ENCODE assay signal across 21 cellular contexts in the genomic region with DNA sequence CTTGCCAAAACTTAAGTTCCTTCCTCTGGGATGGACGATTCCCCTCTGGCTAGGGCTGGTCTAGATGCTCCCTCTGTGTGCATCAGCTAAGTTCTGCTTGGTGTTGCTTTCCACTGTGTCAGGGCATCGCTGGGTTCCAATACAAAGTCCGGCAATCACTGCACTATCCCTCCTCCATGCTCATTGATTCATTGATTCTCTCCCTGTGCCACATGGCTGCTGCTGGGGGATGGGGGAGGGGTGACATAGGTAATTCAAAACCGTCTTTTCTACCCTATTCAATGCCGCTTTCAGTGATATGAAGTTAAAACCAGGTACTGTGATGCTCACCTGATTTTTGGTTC. TPM values are rescaled to one million over a fixed set of nuclear protein-coding genes. Genes with fewer than 3 reads are reported as not detected.
"Had no signal": no experiment of that assay in that cellular context is flagged by ENCODE, and none has a peak within 500 bp of the region (broad histone marks: within the 10 kb centered on the region; RNA-seq: fewer than 3 reads in every experiment).

No MANE protein-coding gene starts in this region.

- H3K27me3 ChIP-seq: left lung, vagina had no signal

- H3K4me1 Mint-ChIP-seq: nephron progenitor cell had no signal

- DNase-seq: cortex of kidney; dorsolateral prefrontal cortex; effector memory CD4-positive, alpha-beta T cell; gastrocnemius medialis; islet precursor cell; left lung; lower lobe of right lung; mesenchymal stem cell; naive thymus-derived CD4-positive, alpha-beta T cell; nephron progenitor cell; psoas muscle; retina; small intestine; stimulated activated CD4-positive, alpha-beta T cell treated with anti-CD3 and anti-CD28 coated beads, Interleukin-12 subunit alpha, Interleukin-12 subunit beta, amount 100 ng/mL, for 4 hours; stimulated activated naive CD4-positive, alpha-beta T cell treated with Interleukin-2 at 50 U/mL for 16 hours had no signal

- H3K4me1 ChIP-seq: gastrocnemius medialis, left lung, lower lobe of right lung, psoas muscle, vagina had no signal

- H3K4me3 Mint-ChIP-seq: naive thymus-derived CD4-positive, alpha-beta T cell; nephron progenitor cell; type B pancreatic cell had no signal

- H3K9me3 ChIP-seq: gastrocnemius medialis, left lung, lower lobe of right lung, psoas muscle, vagina had no signal

- H3K27ac ChIP-seq: dorsolateral prefrontal cortex, gastrocnemius medialis, left lung, lower lobe of right lung, psoas muscle, vagina had no signal

- H3K36me3 ChIP-seq: gastrocnemius medialis, left lung, lower lobe of right lung, vagina had no signal

- H3K36me3 Mint-ChIP-seq: type B pancreatic cell had no signal

- H3K27me3 Mint-ChIP-seq: type B pancreatic cell had no signal

- FAIRE-seq: endometrium, small intestine had no signal

- H3K4me3 ChIP-seq: dorsolateral prefrontal cortex, gastrocnemius medialis, left lung, lower lobe of right lung, psoas muscle, vagina had no signal

- H3K27ac Mint-ChIP-seq: naive thymus-derived CD4-positive, alpha-beta T cell; nephron progenitor cell; type B pancreatic cell had no signal

- ATAC-seq: esophagus mucosa; gastrocnemius medialis; left lung; lower lobe of right lung; naive thymus-derived CD4-positive, alpha-beta T cell; psoas muscle had no signal

RNA-seq across cellular contexts. Expression of a gene that starts 22.8 kb away (rescaled TPM):
- total RNA-seq: chondrocyte, fibroblast of villous mesenchyme had no signal
- polyA plus RNA-seq: naive thymus-derived CD4-positive, alpha-beta T cell had no signal
